In genomic region chr10:30736685-30737232, GRCh38 we compare ENCODE assay signal across 8 cellular contexts.
DNase-seq lines count a peak whose midpoint lies in the region; ATAC-seq and TF ChIP-seq lines count a peak whose summit lies in the region.
"Had no signal": no experiment of that assay in that cellular context is flagged by ENCODE, and none has a peak within 500 bp of the region (broad histone marks: within the 10 kb centered on the region; RNA-seq: fewer than 3 reads in every experiment).

No MANE protein-coding gene starts in this region.

- peak overlapping the region; percentile 70 for H3K9ac ChIP-seq in skeletal muscle satellite cell (ENCODE audit: low read depth, low read length)

- H3K36me3 ChIP-seq in skeletal muscle satellite cell (ENCODE audit: insufficient read depth, low read length) = no peaks in the 10 kb centered on the region

- TF ChIP-seq CTCF in HFFc6 (IDR thresholded peaks at IDR 0.05) (no peak), choroid plexus epithelial cell (conservative IDR thresholded peaks at IDR 0.05; ENCODE audit: low read depth, low read length) (peak; percentile 3)

- H3K9me3 ChIP-seq in skeletal muscle satellite cell (replicated peaks; ENCODE audit: low read length) = no peaks in the 10 kb centered on the region

- no peaks in the 10 kb centered on the region; the same call in none of the 2 replicates for H3K27me3 Mint-ChIP-seq in HFFc6 (ENCODE audit: insufficient read depth)

- ATAC-seq in GM18861 (IDR thresholded peaks at IDR 0.05; ENCODE audit: unreplicated experiment) (peak; percentile 89), GM19324 (IDR thresholded peaks at IDR 0.05; ENCODE audit: low FRiP score, unreplicated experiment) (no peak)

- 0 out of 2 replicates have a peak, but pooled peaks cover 4% of the 10 kb centered on the region for H3K36me3 Mint-ChIP-seq in HFFc6 (ENCODE audit: low read depth)

- H3K4me1 Mint-ChIP-seq in HFFc6 (ENCODE audit: low read depth) = peaks cover 14% of the 10 kb centered on the region

- no peaks in the 10 kb centered on the region for H3K9me3 Mint-ChIP-seq in HFFc6

- H3K27me3 ChIP-seq in skeletal muscle satellite cell (ENCODE audit: control insufficient read depth, insufficient read depth, low read length) = no peaks in the 10 kb centered on the region

- peak overlapping the region; percentile 6 for H3K4me2 ChIP-seq in skeletal muscle satellite cell (ENCODE audit: low read length)

- H3K4me1 ChIP-seq in skeletal muscle satellite cell (ENCODE audit: control insufficient read depth, insufficient read depth, low read length) = peaks cover 16% of the 10 kb centered on the region

- H3K4me3 ChIP-seq in choroid plexus epithelial cell (ENCODE audit: low read depth, low read length) = no peak overlapping the region
- no peak overlapping the region for H3K4me3 ChIP-seq in skeletal muscle satellite cell (ENCODE audit: low read length)

- H3K27ac Mint-ChIP-seq in HFFc6 = peak overlapping the region; percentile 99

- peak overlapping the region; percentile 57 for H3K4me3 Mint-ChIP-seq in HFFc6
- H3K4me3 Mint-ChIP-seq: nephron had no signal

- DNase-seq in HFFc6 (peak; percentile 100), MV-4-11 (lab: John Stamatoyannopoulos, UW) (peak; percentile 95), choroid plexus epithelial cell (ENCODE audit: low read depth) (peak; percentile 100)
- DNase-seq in activated naive CD4-positive, alpha-beta T cell treated with anti-CD3 and anti-CD28 coated beads, Interleukin-2, amount 50 U/mL, for 16 hours = no peak
